In the genomic region with DNA sequence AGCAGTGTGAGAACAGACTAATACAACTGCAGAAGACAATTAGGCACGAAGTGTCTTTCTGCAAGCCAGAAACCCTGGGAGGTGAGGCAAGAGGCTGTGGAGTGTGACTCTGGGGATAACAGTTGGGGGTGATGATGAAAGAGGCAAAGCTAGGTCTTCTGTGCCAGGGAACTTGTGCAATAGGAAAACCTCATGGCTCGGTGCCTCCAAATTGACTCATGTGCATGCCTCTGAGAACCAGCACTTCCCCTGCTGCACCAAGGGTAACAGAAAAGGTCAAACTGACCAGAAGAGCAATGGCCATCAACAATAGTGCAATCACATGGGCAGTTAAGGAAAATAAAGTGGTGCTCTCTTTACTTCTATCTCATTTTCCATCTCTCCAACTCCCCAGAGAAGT, we compare ENCODE assay signal across 9 cellular contexts.
DNase-seq lines count a peak whose midpoint lies in the region; ATAC-seq and TF ChIP-seq lines count a peak whose summit lies in the region.
"Had no signal": no experiment of that assay in that cellular context is flagged by ENCODE, and none has a peak within 500 bp of the region (broad histone marks: within the 10 kb centered on the region; RNA-seq: fewer than 3 reads in every experiment).

No MANE protein-coding gene starts in this region.

- H3F3A ChIP-seq in neural progenitor cell (ENCODE audit: low read depth) = no peaks in the 10 kb centered on the region

- peaks cover 0 to 17% (median 5%) of the 10 kb centered on the region in 11 donors for H3K9me3 Mint-ChIP-seq in naive thymus-derived CD4-positive, alpha-beta T cell
- peaks cover 18% of the 10 kb centered on the region for H3K9me3 Mint-ChIP-seq in neural progenitor cell
- no peaks in the 10 kb centered on the region for H3K9me3 Mint-ChIP-seq in activated CD8-positive, alpha-beta T cell treated with anti-CD3 and anti-CD28 coated beads for 36 hours
- H3K9me3 Mint-ChIP-seq: central memory CD8-positive, alpha-beta T cell had no signal

- H3K9ac ChIP-seq in neural progenitor cell = no peak overlapping the region

- peak; percentile 76 for ATAC-seq in naive thymus-derived CD4-positive, alpha-beta T cell
- ATAC-seq in activated CD8-positive, alpha-beta T cell treated with anti-CD3 and anti-CD28 coated beads for 36 hours = no peak

- H3K4me1 Mint-ChIP-seq in naive thymus-derived CD4-positive, alpha-beta T cell = peaks cover 0 to 5% (median 0%) of the 10 kb centered on the region in 7 donors
- no peaks in the 10 kb centered on the region for H3K4me1 Mint-ChIP-seq in neural progenitor cell
- H3K4me1 Mint-ChIP-seq in activated CD8-positive, alpha-beta T cell treated with anti-CD3 and anti-CD28 coated beads for 36 hours (ENCODE audit: low read depth) = no peaks in the 10 kb centered on the region
- H3K4me1 Mint-ChIP-seq: central memory CD8-positive, alpha-beta T cell had no signal

- H3K9me3 ChIP-seq in naive thymus-derived CD4-positive, alpha-beta T cell (ENCODE audit: control insufficient read depth in 2 of 3, low read length in 3 of 3) = no peaks in the 10 kb centered on the region
- H3K9me3 ChIP-seq in neural progenitor cell (ENCODE audit: low read depth) = no peaks in the 10 kb centered on the region
- no peaks in the 10 kb centered on the region for H3K9me3 ChIP-seq in SJCRH30 (replicated peaks)

- CTCF ChIA-PET in naive thymus-derived CD4-positive, alpha-beta T cell (lab: Charles Lee) = no interaction called here
- CTCF ChIA-PET in activated CD8-positive, alpha-beta T cell treated with anti-CD3 and anti-CD28 coated beads for 36 hours (lab: Charles Lee) = no interaction called here

- no peaks in the 10 kb centered on the region for H3K4me1 ChIP-seq in naive thymus-derived CD4-positive, alpha-beta T cell (ENCODE audit: control insufficient read depth in 2 of 2, insufficient read depth in 2 of 2, low read length in 2 of 2)
- H3K4me1 ChIP-seq in neural progenitor cell (no peaks in the 10 kb centered on the region), SJCRH30 (no peaks in the 10 kb centered on the region)

- H3K27ac Mint-ChIP-seq in naive thymus-derived CD4-positive, alpha-beta T cell = no peak overlapping the region
- no peak overlapping the region for H3K27ac Mint-ChIP-seq in neural progenitor cell
- no peak overlapping the region for H3K27ac Mint-ChIP-seq in activated CD8-positive, alpha-beta T cell treated with anti-CD3 and anti-CD28 coated beads for 36 hours

- POLR2A ChIA-PET in naive thymus-derived CD4-positive, alpha-beta T cell (lab: Charles Lee) = no interaction called here
- POLR2A ChIA-PET in activated CD8-positive, alpha-beta T cell treated with anti-CD3 and anti-CD28 coated beads for 36 hours (lab: Charles Lee) = interaction anchor here (1.5 kb wide), 1 partner anchor 40 kb away, joined by 3 read pairs; no protein-coding TSS in a partner anchor

- H3K27me3 ChIP-seq in naive thymus-derived CD4-positive, alpha-beta T cell (ENCODE audit: control insufficient read depth in 2 of 2, insufficient read depth in 2 of 2, low read length in 2 of 2) = no peaks in the 10 kb centered on the region
- H3K27me3 ChIP-seq in neural progenitor cell (no peaks in the 10 kb centered on the region), SJCRH30 (no peaks in the 10 kb centered on the region)

- no peak overlapping the region for H3K27ac ChIP-seq in naive thymus-derived CD4-positive, alpha-beta T cell (ENCODE audit: low read depth, low read length)
- H3K27ac ChIP-seq in neural progenitor cell (no peak overlapping the region), SJCRH30 (no peak overlapping the region)

- no peak overlapping the region for H3K4me2 ChIP-seq in neural progenitor cell

- DNase-seq in AG20443 (ENCODE audit: low spot score) (peak; percentile 94), NOMO-1 treated with dmso at 0.1 percent for 144 hours (lab: John Stamatoyannopoulos, UW; ENCODE audit: unreplicated experiment) (peak; percentile 91), epithelial cell of proximal tubule (ENCODE audit: low read depth) (peak; percentile 100), neural progenitor cell (ENCODE audit: low spot score) (no peak), KG1 (lab: John Stamatoyannopoulos, UW) (no peak), SJCRH30 (no peak)
- DNase-seq in naive thymus-derived CD4-positive, alpha-beta T cell = no peak
- no peak for DNase-seq in activated CD8-positive, alpha-beta T cell treated with anti-CD3 and anti-CD28 coated beads for 36 hours

- H3K27me3 Mint-ChIP-seq in naive thymus-derived CD4-positive, alpha-beta T cell = no peaks in the 10 kb centered on the region
- H3K27me3 Mint-ChIP-seq in neural progenitor cell (ENCODE audit: insufficient read depth, low read depth) = no peaks in the 10 kb centered on the region
- H3K27me3 Mint-ChIP-seq in activated CD8-positive, alpha-beta T cell treated with anti-CD3 and anti-CD28 coated beads for 36 hours = no peaks in the 10 kb centered on the region
- H3K27me3 Mint-ChIP-seq: central memory CD8-positive, alpha-beta T cell had no signal

- intact Hi-C loops in naive thymus-derived CD4-positive, alpha-beta T cell (cut with micrococcal nuclease) = no loop called here
- intact Hi-C loops in activated CD8-positive, alpha-beta T cell treated with anti-CD3 and anti-CD28 coated beads for 36 hours (cut with micrococcal nuclease) = no loop called here

- H2AFZ ChIP-seq in neural progenitor cell (replicated peaks) = no peak overlapping the region

- no peak overlapping the region for H3K4me3 Mint-ChIP-seq in naive thymus-derived CD4-positive, alpha-beta T cell
- no peak overlapping the region for H3K4me3 Mint-ChIP-seq in neural progenitor cell
- H3K4me3 Mint-ChIP-seq in activated CD8-positive, alpha-beta T cell treated with anti-CD3 and anti-CD28 coated beads for 36 hours = no peak overlapping the region
- H3K4me3 Mint-ChIP-seq: central memory CD8-positive, alpha-beta T cell had no signal

- no peak overlapping the region for H3K4me3 ChIP-seq in epithelial cell of proximal tubule (ENCODE audit: low read depth, low read length)
- H3K4me3 ChIP-seq in naive thymus-derived CD4-positive, alpha-beta T cell (ENCODE audit: low read length) = no peak overlapping the region
- H3K4me3 ChIP-seq in neural progenitor cell = no peak overlapping the region
- H3K4me3 ChIP-seq in SJCRH30 = no peak overlapping the region

- no peaks in the 10 kb centered on the region for H3K79me2 ChIP-seq in neural progenitor cell (ENCODE audit: low read depth)

- TF ChIP-seq CTCF in epithelial cell of proximal tubule (conservative IDR thresholded peaks at IDR 0.05; ENCODE audit: low read depth, low read length) (no peak), neural progenitor cell (IDR thresholded peaks at IDR 0.05) (no peak)
- no peak for TF ChIP-seq CTCF in activated CD8-positive, alpha-beta T cell treated with anti-CD3 and anti-CD28 coated beads for 36 hours (IDR thresholded peaks at IDR 0.05)

- no peaks in the 10 kb centered on the region for H3K36me3 ChIP-seq in naive thymus-derived CD4-positive, alpha-beta T cell (ENCODE audit: control insufficient read depth in 2 of 3, insufficient read depth in 3 of 3, low read length in 3 of 3)
- no peaks in the 10 kb centered on the region for H3K36me3 ChIP-seq in neural progenitor cell
- no peaks in the 10 kb centered on the region for H3K36me3 ChIP-seq in SJCRH30

- no peaks in the 10 kb centered on the region for H4K20me1 ChIP-seq in neural progenitor cell (ENCODE audit: low read depth)

- no peaks in the 10 kb centered on the region for H3K36me3 Mint-ChIP-seq in naive thymus-derived CD4-positive, alpha-beta T cell
- no peaks in the 10 kb centered on the region for H3K36me3 Mint-ChIP-seq in neural progenitor cell
- H3K36me3 Mint-ChIP-seq in activated CD8-positive, alpha-beta T cell treated with anti-CD3 and anti-CD28 coated beads for 36 hours (ENCODE audit: low read depth) = no peaks in the 10 kb centered on the region

Comparison
In these comparisons a context has a peak if more than half of its experiments do, and no peak if none do; other contexts are left out.
1. DNase-seq: peak in AG20443 (single experiment), NOMO-1 treated with dmso at 0.1 percent for 144 hours (single experiment) and epithelial cell of proximal tubule (single experiment); none in naive thymus-derived CD4-positive, alpha-beta T cell (0 of 9), neural progenitor cell (single experiment), KG1 (single experiment), activated CD8-positive, alpha-beta T cell treated with anti-CD3 and anti-CD28 coated beads for 36 hours (single experiment) and SJCRH30 (0 of 2).